1 cellular context compared by ENCODE assay signal in the genomic region with DNA sequence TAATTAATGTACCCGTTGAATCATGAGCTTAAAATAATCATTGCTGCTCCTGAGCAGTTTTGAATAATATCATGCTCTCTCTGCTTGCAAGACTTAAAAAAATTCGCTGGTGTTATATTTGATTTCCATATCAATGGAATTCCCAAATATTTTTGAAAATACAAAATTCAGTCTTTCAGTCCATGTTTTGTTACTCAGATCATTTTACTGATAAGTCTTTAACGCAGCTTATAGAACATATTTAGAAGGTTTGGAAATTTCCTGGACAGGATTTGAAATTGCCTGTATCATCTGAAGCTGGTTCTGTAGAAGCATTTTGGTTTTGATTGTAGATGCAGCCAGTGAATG.
TF ChIP-seq lines count a peak whose summit lies in the region.

No MANE protein-coding gene starts in this region.

TF ChIP-seq in IMR-90, 13 proteins besides CTCF, POLR2A, EP300 and RAD21 (continued from another document):
- TF ChIP-seq SMC3 (IDR thresholded peaks at IDR 0.05; ENCODE audit: low read depth, low read length) (no peak), ELK1 (IDR thresholded peaks at IDR 0.05; ENCODE audit: borderline replicate concordance, low read depth, low read length) (no peak), MAZ (IDR thresholded peaks at IDR 0.05; ENCODE audit: borderline replicate concordance, low read depth, low read length) (no peak)
TF ChIP-seq in IMR-90: peak in this region for 0.
